Comparison of ENCODE assay signal across 18 cellular contexts in the genomic region with DNA sequence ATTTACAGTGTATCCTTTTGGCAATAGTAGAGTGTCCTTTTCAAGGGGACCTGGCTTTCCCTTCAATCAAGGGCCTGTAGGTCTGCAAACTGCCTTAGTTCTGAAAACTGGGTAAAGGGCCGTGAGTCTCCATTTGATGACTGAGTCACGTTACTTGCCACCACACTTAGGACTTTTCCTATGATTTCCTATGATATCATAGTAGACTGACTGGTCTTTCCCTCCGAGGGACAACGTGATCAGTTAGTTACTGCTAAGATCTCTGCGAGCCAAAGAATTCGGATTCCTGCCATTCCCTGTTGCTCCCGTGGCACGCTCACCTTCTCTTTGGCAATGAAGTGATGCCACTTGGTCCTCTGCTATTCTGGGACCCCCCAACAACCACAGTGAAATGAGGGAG. TPM values are rescaled to one million over a fixed set of nuclear protein-coding genes. Genes with fewer than 3 reads are reported as not detected.
DNase-seq lines count a peak whose midpoint lies in the region; ATAC-seq lines count a peak whose summit lies in the region.
"Had no signal": no experiment of that assay in that cellular context is flagged by ENCODE, and none has a peak within 500 bp of the region (broad histone marks: within the 10 kb centered on the region; RNA-seq: fewer than 3 reads in every experiment).

No MANE protein-coding gene starts in this region.

- no peak overlapping the region for H3K4me3 ChIP-seq in naive thymus-derived CD4-positive, alpha-beta T cell (ENCODE audit: low read length)
- H3K4me3 ChIP-seq: BLaER1, SJCRH30 had no signal

- no peaks in the 10 kb centered on the region for H3K9me3 ChIP-seq in T-helper 17 cell (ENCODE audit: control insufficient read depth, low read length, poor library complexity, severe bottlenecking)
- H3K9me3 ChIP-seq in naive thymus-derived CD4-positive, alpha-beta T cell (ENCODE audit: control insufficient read depth in 2 of 3, low read length in 3 of 3), result no peaks in the 10 kb centered on the region
- H3K9me3 ChIP-seq: SJCRH30 had no signal

- H3K36me3 Mint-ChIP-seq in activated naive CD8-positive, alpha-beta T cell, result peaks cover 29% of the 10 kb centered on the region
- peaks cover 75% of the 10 kb centered on the region for H3K36me3 Mint-ChIP-seq in activated naive CD8-positive, alpha-beta T cell treated with anti-CD3 and anti-CD28 coated beads for 36 hours
- peaks cover 13% of the 10 kb centered on the region for H3K36me3 Mint-ChIP-seq in T-helper 17 cell (ENCODE audit: low read depth)
- peaks cover 7 to 64% (median 49%) of the 10 kb centered on the region in 5 donors for H3K36me3 Mint-ChIP-seq in naive thymus-derived CD4-positive, alpha-beta T cell

- no peaks in the 10 kb centered on the region for H3K27me3 ChIP-seq in naive thymus-derived CD4-positive, alpha-beta T cell (ENCODE audit: control insufficient read depth in 2 of 2, insufficient read depth in 2 of 2, low read length in 2 of 2)
- H3K27me3 ChIP-seq: BLaER1, SJCRH30 had no signal

- no peak for DNase-seq in activated naive CD8-positive, alpha-beta T cell treated with anti-CD3 and anti-CD28 coated beads for 36 hours
- DNase-seq in T-helper 17 cell (no peak), activated gamma-delta T cell (lab: John Stamatoyannopoulos, UW) (no peak), NCI-H2196 treated with DMSO at 0.1 percent for 48 hours (lab: John Stamatoyannopoulos, UW; ENCODE audit: unreplicated experiment) (no peak)
- no peak for DNase-seq in naive thymus-derived CD4-positive, alpha-beta T cell
- DNase-seq: DMS79 treated with DMSO at 0.1 percent for 48 hours, KG1, MV-4-11, NCI-H1417, NCI-H187, NCI-H345, NCI-H524 treated with DMSO at 0.1 percent for 48 hours, SJCRH30 had no signal

- no peaks in the 10 kb centered on the region for H3K9me3 Mint-ChIP-seq in activated naive CD8-positive, alpha-beta T cell (ENCODE audit: low read depth)
- H3K9me3 Mint-ChIP-seq in activated naive CD8-positive, alpha-beta T cell treated with anti-CD3 and anti-CD28 coated beads for 36 hours, result peaks cover 12% of the 10 kb centered on the region
- peaks cover 0 to 8% (median 0%) of the 10 kb centered on the region in 11 donors for H3K9me3 Mint-ChIP-seq in naive thymus-derived CD4-positive, alpha-beta T cell

- H3K27me3 Mint-ChIP-seq in activated naive CD8-positive, alpha-beta T cell, result no peaks in the 10 kb centered on the region
- no peaks in the 10 kb centered on the region for H3K27me3 Mint-ChIP-seq in activated naive CD8-positive, alpha-beta T cell treated with anti-CD3 and anti-CD28 coated beads for 36 hours
- no peaks in the 10 kb centered on the region for H3K27me3 Mint-ChIP-seq in T-helper 17 cell
- no peaks in the 10 kb centered on the region for H3K27me3 Mint-ChIP-seq in naive thymus-derived CD4-positive, alpha-beta T cell

- ATAC-seq in T-helper 17 cell, result no peak
- no peak for ATAC-seq in naive thymus-derived CD4-positive, alpha-beta T cell
- no peak for ATAC-seq in HG03571 (IDR thresholded peaks at IDR 0.05; ENCODE audit: unreplicated experiment)

- peaks cover 0 to 11% (median 0%) of the 10 kb centered on the region in 3 experiments for H3K36me3 ChIP-seq in naive thymus-derived CD4-positive, alpha-beta T cell (ENCODE audit: control insufficient read depth in 2 of 3, insufficient read depth in 3 of 3, low read length in 3 of 3)
- H3K36me3 ChIP-seq: BLaER1, SJCRH30 had no signal

- peaks cover 72 to 85% of the 10 kb centered on the region in 2 donors for H3K4me1 ChIP-seq in naive thymus-derived CD4-positive, alpha-beta T cell (ENCODE audit: control insufficient read depth in 2 of 2, insufficient read depth in 2 of 2, low read length in 2 of 2)
- H3K4me1 ChIP-seq: SJCRH30 had no signal

- H3K27ac Mint-ChIP-seq in activated naive CD8-positive, alpha-beta T cell, result peak overlapping the region; percentile 24
- no peak overlapping the region for H3K27ac Mint-ChIP-seq in activated naive CD8-positive, alpha-beta T cell treated with anti-CD3 and anti-CD28 coated beads for 36 hours
- peak overlapping the region; percentile 100 for H3K27ac Mint-ChIP-seq in T-helper 17 cell
- peak overlapping the region in 8 of 9 donors; percentile 15 to 99 (median 72) for H3K27ac Mint-ChIP-seq in naive thymus-derived CD4-positive, alpha-beta T cell

- peaks cover 89% of the 10 kb centered on the region for H3K4me1 Mint-ChIP-seq in activated naive CD8-positive, alpha-beta T cell (ENCODE audit: low read depth)
- peaks cover 80% of the 10 kb centered on the region for H3K4me1 Mint-ChIP-seq in activated naive CD8-positive, alpha-beta T cell treated with anti-CD3 and anti-CD28 coated beads for 36 hours
- H3K4me1 Mint-ChIP-seq in T-helper 17 cell, result peaks cover 69% of the 10 kb centered on the region
- peaks cover 62 to 99% (median 97%) of the 10 kb centered on the region in 7 donors for H3K4me1 Mint-ChIP-seq in naive thymus-derived CD4-positive, alpha-beta T cell

- intact Hi-C loops in naive thymus-derived CD4-positive, alpha-beta T cell (cut with micrococcal nuclease), result no loop called here

- H3K27ac ChIP-seq in naive thymus-derived CD4-positive, alpha-beta T cell (ENCODE audit: low read depth, low read length), result no peak overlapping the region
- H3K27ac ChIP-seq: BLaER1, SJCRH30 had no signal

- POLR2A ChIA-PET in naive thymus-derived CD4-positive, alpha-beta T cell (lab: Charles Lee), result interaction anchor here (0.6 to 0.8 kb wide), 2 partner anchors 36 to 955 kb away, joined by 3 read pairs; no protein-coding TSS in a partner anchor

- CTCF ChIA-PET in naive thymus-derived CD4-positive, alpha-beta T cell (lab: Charles Lee), result no interaction called here

- no peak overlapping the region for H3K4me3 Mint-ChIP-seq in activated naive CD8-positive, alpha-beta T cell
- no peak overlapping the region for H3K4me3 Mint-ChIP-seq in activated naive CD8-positive, alpha-beta T cell treated with anti-CD3 and anti-CD28 coated beads for 36 hours
- H3K4me3 Mint-ChIP-seq in T-helper 17 cell, result no peak overlapping the region
- H3K4me3 Mint-ChIP-seq in naive thymus-derived CD4-positive, alpha-beta T cell, result peak overlapping the region in 1 of 10 donors; percentile 2

RNA-seq across cellular contexts. Expression of a gene that starts 8.4 kb away (rescaled TPM):
- 1 to 10 TPM; 6.5 to 6.9 TPM for total RNA-seq in activated naive CD8-positive, alpha-beta T cell treated with anti-CD3 and anti-CD28 coated beads for 36 hours
- 10 to 100 TPM; 37.8 to 42.0 TPM for total RNA-seq in T-helper 17 cell
- 10 to 100 TPM in 4 of 5 experiments, 1 to 10 TPM in 1; 8.5 to 37.8 (median 35.5) TPM for total RNA-seq in naive thymus-derived CD4-positive, alpha-beta T cell
- 1 to 10 TPM; 5.6 to 7.8 TPM for polyA plus RNA-seq in naive thymus-derived CD4-positive, alpha-beta T cell
- total RNA-seq: A673, H1 had no signal
- polyA plus RNA-seq: H1 had no signal
